In the genomic region with DNA sequence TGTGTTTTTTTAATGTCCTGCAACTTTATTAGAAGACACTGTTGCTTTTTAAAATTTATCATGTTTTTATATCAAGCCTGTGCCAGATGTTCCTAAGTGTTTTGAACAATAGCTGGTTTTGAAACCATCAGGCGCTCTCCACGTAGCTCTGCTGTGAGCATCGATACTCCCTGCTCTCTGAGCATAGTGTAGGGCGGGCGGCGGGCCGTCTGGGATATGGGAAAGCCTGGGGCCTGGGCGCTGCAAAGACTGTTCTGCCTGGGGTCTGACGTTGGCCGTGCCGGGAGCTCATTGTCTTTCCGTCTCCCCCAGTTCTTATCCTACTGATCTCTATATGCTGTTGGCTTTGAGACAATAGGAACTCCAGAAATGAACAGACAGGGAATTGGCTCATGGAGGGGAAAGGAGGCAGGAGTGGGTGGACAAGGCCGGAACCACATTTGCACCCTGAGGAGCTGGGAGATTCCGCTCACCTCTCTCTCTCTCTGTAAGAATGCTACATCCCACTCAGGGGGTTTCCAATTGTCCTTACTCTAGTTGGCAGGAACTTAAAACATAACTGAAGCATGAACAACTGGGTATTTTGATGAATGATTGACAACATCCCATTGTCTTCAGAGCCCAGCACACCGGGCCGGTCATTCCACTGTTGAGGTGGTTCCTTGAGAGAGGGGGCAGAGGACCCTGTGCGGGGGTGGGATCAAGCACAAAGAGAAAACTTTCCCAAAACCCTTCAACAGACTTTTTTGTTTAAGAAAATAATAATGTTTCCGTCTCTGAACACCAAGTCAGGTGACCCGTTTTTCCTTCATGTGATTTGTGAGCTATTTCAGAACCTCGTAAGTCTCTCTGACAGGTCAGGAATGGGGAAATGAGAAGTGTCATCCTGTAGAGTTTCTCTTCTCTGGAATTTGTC, we compare ENCODE assay signal across 11 cellular contexts.
DNase-seq lines count a peak whose midpoint lies in the region; ATAC-seq and TF ChIP-seq lines count a peak whose summit lies in the region.
"Had no signal": no experiment of that assay in that cellular context is flagged by ENCODE, and none has a peak within 500 bp of the region (broad histone marks: within the 10 kb centered on the region; RNA-seq: fewer than 3 reads in every experiment).

No MANE protein-coding gene starts in this region.

- peaks cover 13 to 15% of the 10 kb centered on the region in 2 donors for H3K27me3 Mint-ChIP-seq in CD4-positive, alpha-beta memory T cell
- H3K27me3 Mint-ChIP-seq in activated CD8-positive, alpha-beta T cell treated with anti-CD3 and anti-CD28 coated beads, Interleukin-2, amount 10 ng/mL, durations not matched to agents 7 days and 5 days (ENCODE audit: low read depth): peaks cover 15% of the 10 kb centered on the region
- peaks cover 25% of the 10 kb centered on the region for H3K27me3 Mint-ChIP-seq in activated CD8-positive, alpha-beta T cell treated with anti-CD3 and anti-CD28 coated beads for 36 hours

- H3K4me1 ChIP-seq in ACC112 (ENCODE audit: control insufficient read depth, insufficient read depth, low read length, unreplicated experiment): peaks cover 15% of the 10 kb centered on the region
- H3K4me1 ChIP-seq in CD4-positive, alpha-beta memory T cell (ENCODE audit: insufficient read depth, low read length): no peaks in the 10 kb centered on the region

- H3K4me3 Mint-ChIP-seq in CD4-positive, alpha-beta memory T cell: no peak overlapping the region
- no peak overlapping the region for H3K4me3 Mint-ChIP-seq in activated CD8-positive, alpha-beta T cell treated with anti-CD3 and anti-CD28 coated beads, Interleukin-2, amount 10 ng/mL, durations not matched to agents 7 days and 5 days
- no peak overlapping the region for H3K4me3 Mint-ChIP-seq in activated CD8-positive, alpha-beta T cell treated with anti-CD3 and anti-CD28 coated beads for 36 hours
- H3K4me3 Mint-ChIP-seq: naive B cell had no signal

- no peaks in the 10 kb centered on the region for H3K9me3 ChIP-seq in CD4-positive, alpha-beta memory T cell (ENCODE audit: control insufficient read depth in 1 of 2, low read length in 2 of 2)

- CTCF ChIA-PET in CD4-positive, alpha-beta memory T cell (lab: Charles Lee; ENCODE audit: partially characterized antibody): no interaction called here
- CTCF ChIA-PET in activated CD8-positive, alpha-beta T cell treated with anti-CD3 and anti-CD28 coated beads, Interleukin-2, amount 10 ng/mL, durations not matched to agents 7 days and 5 days (lab: Charles Lee): no interaction called here
- CTCF ChIA-PET in activated CD8-positive, alpha-beta T cell treated with anti-CD3 and anti-CD28 coated beads for 36 hours (lab: Charles Lee): interaction anchor here (0.8 to 1.6 kb wide), 5 partner anchors 8 to 41 kb away, joined by 3 to 4 read pairs (median 3); no protein-coding TSS in a partner anchor

- no peak overlapping the region for H3K4me3 ChIP-seq in ACC112 (ENCODE audit: low read depth, low read length)
- H3K4me3 ChIP-seq in CD4-positive, alpha-beta memory T cell (ENCODE audit: low read length in 2 of 2): no peak overlapping the region

- POLR2A ChIA-PET in CD4-positive, alpha-beta memory T cell (lab: Charles Lee; ENCODE audit: partially characterized antibody): no interaction called here
- POLR2A ChIA-PET in activated CD8-positive, alpha-beta T cell treated with anti-CD3 and anti-CD28 coated beads, Interleukin-2, amount 10 ng/mL, durations not matched to agents 7 days and 5 days (lab: Charles Lee): no interaction called here
- POLR2A ChIA-PET in activated CD8-positive, alpha-beta T cell treated with anti-CD3 and anti-CD28 coated beads for 36 hours (lab: Charles Lee): no interaction called here

- H3K27ac ChIP-seq in ACC112 (ENCODE audit: low read depth, low read length): peak overlapping the region; percentile 11; the same call in 1 of the 2 replicates
- H3K27ac ChIP-seq in CD4-positive, alpha-beta memory T cell (ENCODE audit: low read depth, low read length): no peak overlapping the region
- H3K27ac ChIP-seq: C4-2B, KMS-11 had no signal

- no peaks in the 10 kb centered on the region for H3K9me3 Mint-ChIP-seq in CD4-positive, alpha-beta memory T cell
- H3K9me3 Mint-ChIP-seq in activated CD8-positive, alpha-beta T cell treated with anti-CD3 and anti-CD28 coated beads, Interleukin-2, amount 10 ng/mL, durations not matched to agents 7 days and 5 days (ENCODE audit: insufficient read depth): no peaks in the 10 kb centered on the region
- no peaks in the 10 kb centered on the region for H3K9me3 Mint-ChIP-seq in activated CD8-positive, alpha-beta T cell treated with anti-CD3 and anti-CD28 coated beads for 36 hours
- H3K9me3 Mint-ChIP-seq: naive B cell had no signal

- no peaks in the 10 kb centered on the region for H3K36me3 Mint-ChIP-seq in CD4-positive, alpha-beta memory T cell
- no peaks in the 10 kb centered on the region for H3K36me3 Mint-ChIP-seq in activated CD8-positive, alpha-beta T cell treated with anti-CD3 and anti-CD28 coated beads, Interleukin-2, amount 10 ng/mL, durations not matched to agents 7 days and 5 days (ENCODE audit: low read depth)
- no peaks in the 10 kb centered on the region for H3K36me3 Mint-ChIP-seq in activated CD8-positive, alpha-beta T cell treated with anti-CD3 and anti-CD28 coated beads for 36 hours (ENCODE audit: low read depth)
- H3K36me3 Mint-ChIP-seq: naive B cell had no signal

- TF ChIP-seq CTCF in activated CD8-positive, alpha-beta T cell treated with anti-CD3 and anti-CD28 coated beads for 36 hours (IDR thresholded peaks at IDR 0.05): no peak

- no peaks in the 10 kb centered on the region for H3K27me3 ChIP-seq in ACC112 (ENCODE audit: insufficient read depth, low read length)
- peaks cover 4% of the 10 kb centered on the region for H3K27me3 ChIP-seq in CD4-positive, alpha-beta memory T cell (ENCODE audit: insufficient read depth, low read length)

- H3K79me2 ChIP-seq in ACC112 (ENCODE audit: control insufficient read depth, insufficient read depth, low read length, unreplicated experiment): peaks cover 3% of the 10 kb centered on the region

- ATAC-seq in GM21526 (IDR thresholded peaks at IDR 0.05; ENCODE audit: low FRiP score, unreplicated experiment): peak; percentile 51
- ATAC-seq in activated CD8-positive, alpha-beta T cell treated with anti-CD3 and anti-CD28 coated beads, Interleukin-2, amount 10 ng/mL, durations not matched to agents 7 days and 5 days: no peak
- ATAC-seq in activated CD8-positive, alpha-beta T cell treated with anti-CD3 and anti-CD28 coated beads for 36 hours: no peak

- DNase-seq in MV-4-11 (lab: John Stamatoyannopoulos, UW) (peak; percentile 26), left kidney (ENCODE audit: low read depth, low spot score) (peak; percentile 73), NCI-H1105 (lab: John Stamatoyannopoulos, UW) (no peak)
- DNase-seq in CD4-positive, alpha-beta memory T cell: no peak
- no peak for DNase-seq in activated CD8-positive, alpha-beta T cell treated with anti-CD3 and anti-CD28 coated beads, Interleukin-2, amount 10 ng/mL, durations not matched to agents 7 days and 5 days
- DNase-seq in activated CD8-positive, alpha-beta T cell treated with anti-CD3 and anti-CD28 coated beads for 36 hours: no peak
- DNase-seq: naive B cell had no signal

- H2AFZ ChIP-seq in ACC112 (ENCODE audit: low read length, unreplicated experiment): no peak overlapping the region

- H3K27ac Mint-ChIP-seq in CD4-positive, alpha-beta memory T cell: no peak overlapping the region
- H3K27ac Mint-ChIP-seq in activated CD8-positive, alpha-beta T cell treated with anti-CD3 and anti-CD28 coated beads, Interleukin-2, amount 10 ng/mL, durations not matched to agents 7 days and 5 days: no peak overlapping the region
- H3K27ac Mint-ChIP-seq in activated CD8-positive, alpha-beta T cell treated with anti-CD3 and anti-CD28 coated beads for 36 hours: no peak overlapping the region
- H3K27ac Mint-ChIP-seq: naive B cell had no signal

- no peaks in the 10 kb centered on the region for H3K4me1 Mint-ChIP-seq in CD4-positive, alpha-beta memory T cell
- no peaks in the 10 kb centered on the region for H3K4me1 Mint-ChIP-seq in activated CD8-positive, alpha-beta T cell treated with anti-CD3 and anti-CD28 coated beads, Interleukin-2, amount 10 ng/mL, durations not matched to agents 7 days and 5 days (ENCODE audit: low read depth)
- H3K4me1 Mint-ChIP-seq in activated CD8-positive, alpha-beta T cell treated with anti-CD3 and anti-CD28 coated beads for 36 hours (ENCODE audit: low read depth): no peaks in the 10 kb centered on the region

- intact Hi-C loops in CD4-positive, alpha-beta memory T cell (cut with micrococcal nuclease): no loop called here
- intact Hi-C loops in activated CD8-positive, alpha-beta T cell treated with anti-CD3 and anti-CD28 coated beads for 36 hours (cut with micrococcal nuclease): no loop called here

- no peaks in the 10 kb centered on the region for H3K36me3 ChIP-seq in ACC112 (ENCODE audit: insufficient read depth, low read length)
- no peaks in the 10 kb centered on the region for H3K36me3 ChIP-seq in CD4-positive, alpha-beta memory T cell (ENCODE audit: insufficient read depth, low read length)

Comparison
In these comparisons a context has a peak if more than half of its experiments do, and no peak if none do; other contexts are left out.
1. DNase-seq: peak in MV-4-11 (single experiment) and left kidney (single experiment); none in CD4-positive, alpha-beta memory T cell (0 of 5), activated CD8-positive, alpha-beta T cell treated with anti-CD3 and anti-CD28 coated beads, Interleukin-2, amount 10 ng/mL, durations not matched to agents 7 days and 5 days (single experiment), activated CD8-positive, alpha-beta T cell treated with anti-CD3 and anti-CD28 coated beads for 36 hours (single experiment) and NCI-H1105 (single experiment).